Comparison of ENCODE assay signal across 19 cellular contexts in the genomic region with DNA sequence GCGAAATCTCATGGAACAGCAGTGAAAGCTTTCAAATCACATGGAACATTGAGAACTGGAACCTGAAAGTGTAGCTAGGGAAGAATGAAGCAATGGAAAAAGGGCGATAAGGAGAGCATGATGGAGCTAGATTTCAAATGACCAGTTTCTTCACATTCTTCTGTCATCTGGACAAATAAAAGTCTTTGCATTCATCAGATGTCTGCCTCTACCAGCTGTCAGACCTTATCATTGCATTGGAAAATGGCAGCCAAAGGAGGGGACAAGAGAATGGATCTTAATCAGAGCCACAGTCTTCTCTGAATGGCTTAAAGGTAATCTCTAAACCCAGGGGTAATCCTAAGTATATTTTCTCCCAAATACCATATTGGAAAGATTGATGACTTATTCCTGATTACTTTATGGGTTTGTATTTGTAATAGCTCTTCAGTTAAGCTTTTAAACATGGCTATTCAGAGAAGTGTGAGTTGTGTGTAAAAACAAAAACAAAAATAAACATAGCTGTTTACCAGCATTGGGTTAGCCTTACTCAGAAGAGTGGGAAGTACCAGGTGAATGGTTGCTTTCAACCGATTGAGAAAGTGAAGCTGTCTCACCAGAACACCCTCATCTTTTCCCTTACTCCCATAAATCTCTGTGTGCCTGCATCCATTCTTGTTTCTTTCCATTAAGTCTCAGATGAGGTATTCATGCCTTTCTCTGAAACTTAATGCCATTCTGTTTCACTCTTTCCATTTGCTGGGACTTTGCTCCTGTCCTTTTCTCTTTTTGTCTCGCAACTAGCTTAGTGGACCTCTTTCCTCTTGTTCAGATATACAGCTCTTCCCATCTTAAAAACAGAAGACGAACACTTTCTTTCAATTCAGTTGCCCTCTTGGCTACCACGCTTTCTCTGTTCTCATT. TPM values are rescaled to one million over a fixed set of nuclear protein-coding genes. Genes with fewer than 3 reads are reported as not detected.
DNase-seq lines count a peak whose midpoint lies in the region; ATAC-seq and FAIRE-seq lines count a peak whose summit lies in the region.
"Had no signal": no experiment of that assay in that cellular context is flagged by ENCODE, and none has a peak within 500 bp of the region (broad histone marks: within the 10 kb centered on the region; RNA-seq: fewer than 3 reads in every experiment).

No MANE protein-coding gene starts in this region.

- peaks cover 27% of the 10 kb centered on the region for H3K36me3 Mint-ChIP-seq in CD4-positive, CD25-positive, alpha-beta regulatory T cell
- peaks cover 36% of the 10 kb centered on the region for H3K36me3 Mint-ChIP-seq in activated naive CD8-positive, alpha-beta T cell treated with anti-CD3 and anti-CD28 coated beads, Interleukin-2, amount 50 U/mL, for 24 hours (ENCODE audit: low read depth)
- peaks cover 6 to 34% (median 30%) of the 10 kb centered on the region in 5 donors for H3K36me3 Mint-ChIP-seq in naive thymus-derived CD4-positive, alpha-beta T cell

- no peaks in the 10 kb centered on the region for H3K9me3 ChIP-seq in CD4-positive, CD25-positive, alpha-beta regulatory T cell (ENCODE audit: control insufficient read depth in 2 of 2, low read length in 2 of 2)
- no peaks in the 10 kb centered on the region for H3K9me3 ChIP-seq in naive thymus-derived CD4-positive, alpha-beta T cell (ENCODE audit: control insufficient read depth in 2 of 3, low read length in 3 of 3)
- H3K9me3 ChIP-seq: esophagus squamous epithelium, left lung, mucosa of descending colon, thoracic aorta had no signal

- peaks cover 16% of the 10 kb centered on the region for H3K36me3 ChIP-seq in CD4-positive, CD25-positive, alpha-beta regulatory T cell (ENCODE audit: control insufficient read depth, insufficient read depth, low read length)
- peaks cover 0 to 5% (median 0%) of the 10 kb centered on the region in 3 experiments for H3K36me3 ChIP-seq in naive thymus-derived CD4-positive, alpha-beta T cell (ENCODE audit: control insufficient read depth in 2 of 3, insufficient read depth in 3 of 3, low read length in 3 of 3)
- H3K36me3 ChIP-seq: thoracic aorta had no signal

- no peak overlapping the region for H3K4me3 Mint-ChIP-seq in CD4-positive, CD25-positive, alpha-beta regulatory T cell
- H3K4me3 Mint-ChIP-seq in activated naive CD8-positive, alpha-beta T cell treated with anti-CD3 and anti-CD28 coated beads, Interleukin-2, amount 50 U/mL, for 24 hours, result no peak overlapping the region
- H3K4me3 Mint-ChIP-seq in naive thymus-derived CD4-positive, alpha-beta T cell, result peak overlapping the region in 1 of 10 donors; percentile 7

- peaks cover 23 to 48% (median 36%) of the 10 kb centered on the region in 4 donors for H3K4me1 Mint-ChIP-seq in CD4-positive, CD25-positive, alpha-beta regulatory T cell
- H3K4me1 Mint-ChIP-seq in activated naive CD8-positive, alpha-beta T cell treated with anti-CD3 and anti-CD28 coated beads, Interleukin-2, amount 50 U/mL, for 24 hours, result peaks cover 36% of the 10 kb centered on the region
- H3K4me1 Mint-ChIP-seq in naive thymus-derived CD4-positive, alpha-beta T cell, result peaks cover 28 to 51% (median 45%) of the 10 kb centered on the region in 7 donors

- H3K27ac ChIP-seq in CD4-positive, CD25-positive, alpha-beta regulatory T cell (ENCODE audit: insufficient read depth, low read length, poor library complexity, severe bottlenecking), result no peak overlapping the region
- H3K27ac ChIP-seq in naive thymus-derived CD4-positive, alpha-beta T cell (ENCODE audit: low read depth, low read length), result no peak overlapping the region
- H3K27ac ChIP-seq: esophagus squamous epithelium, left lung had no signal

- no peak for ATAC-seq in CD4-positive, CD25-positive, alpha-beta regulatory T cell (ENCODE audit: low read depth in 2 of 2)
- ATAC-seq in activated naive CD8-positive, alpha-beta T cell treated with anti-CD3 and anti-CD28 coated beads, Interleukin-2, amount 50 U/mL, for 24 hours, result peak; percentile 36
- ATAC-seq in naive thymus-derived CD4-positive, alpha-beta T cell, result no peak
- no peak for ATAC-seq in GM18868 (IDR thresholded peaks at IDR 0.05; ENCODE audit: unreplicated experiment)
- ATAC-seq in GM21737 (IDR thresholded peaks at IDR 0.05; ENCODE audit: unreplicated experiment), result no peak
- no peak for ATAC-seq in left cardiac atrium
- ATAC-seq: left lung, mucosa of descending colon had no signal

- peak overlapping the region in 2 of 3 donors; percentile 1 to 5 for H3K27ac Mint-ChIP-seq in CD4-positive, CD25-positive, alpha-beta regulatory T cell
- H3K27ac Mint-ChIP-seq in activated naive CD8-positive, alpha-beta T cell treated with anti-CD3 and anti-CD28 coated beads, Interleukin-2, amount 50 U/mL, for 24 hours, result peak overlapping the region; percentile 1
- peak overlapping the region in 6 of 9 donors; percentile 4 to 64 (median 30) for H3K27ac Mint-ChIP-seq in naive thymus-derived CD4-positive, alpha-beta T cell

- intact Hi-C loops in naive thymus-derived CD4-positive, alpha-beta T cell (cut with micrococcal nuclease), result no loop called here
- intact Hi-C loops in left cardiac atrium (cut with DNase I), result no loop called here

- no peak overlapping the region for H3K4me3 ChIP-seq in CD4-positive, CD25-positive, alpha-beta regulatory T cell (ENCODE audit: low read depth, low read length)
- no peak overlapping the region for H3K4me3 ChIP-seq in naive thymus-derived CD4-positive, alpha-beta T cell (ENCODE audit: low read length)
- H3K4me3 ChIP-seq: esophagus squamous epithelium, left lung, mucosa of descending colon, thoracic aorta had no signal

- no peak for DNase-seq in CD4-positive, CD25-positive, alpha-beta regulatory T cell
- DNase-seq in GM18507 (ENCODE audit: extremely low spot score, insufficient read length, low read depth) (no peak), left cardiac atrium (no peak), retina (no peak)
- no peak for DNase-seq in activated naive CD8-positive, alpha-beta T cell treated with anti-CD3 and anti-CD28 coated beads, Interleukin-2, amount 50 U/mL, for 24 hours
- no peak for DNase-seq in naive thymus-derived CD4-positive, alpha-beta T cell
- DNase-seq: activated CD4-positive, alpha-beta T cell treated with anti-CD3 and anti-CD28 coated beads, Interleukin-2, amount 50 U/mL, for 48 hours; DND-41; effector CD4-positive, alpha-beta T cell; esophagus squamous epithelium; left lung; mucosa of descending colon; NCI-H2029 treated with DMSO at 0.1 percent for 48 hours; NCI-H510A; occipital lobe; stimulated activated CD4-positive, alpha-beta T cell treated with anti-CD3 and anti-CD28 coated beads, Interleukin-12 subunit alpha, Interleukin-12 subunit beta, amount 100 ng/mL, for 4 hours had no signal

- FAIRE-seq in GM18507 (lab: Jason Lieb, UNC), result peak; percentile 9

- H3K9me3 Mint-ChIP-seq in CD4-positive, CD25-positive, alpha-beta regulatory T cell, result peaks cover 0 to 1% (median 0%) of the 10 kb centered on the region in 7 donors
- no peaks in the 10 kb centered on the region for H3K9me3 Mint-ChIP-seq in activated naive CD8-positive, alpha-beta T cell treated with anti-CD3 and anti-CD28 coated beads, Interleukin-2, amount 50 U/mL, for 24 hours
- H3K9me3 Mint-ChIP-seq in naive thymus-derived CD4-positive, alpha-beta T cell, result no peaks in the 10 kb centered on the region

- H3K27me3 ChIP-seq in CD4-positive, CD25-positive, alpha-beta regulatory T cell (ENCODE audit: control insufficient read depth, insufficient read depth, low read length), result no peaks in the 10 kb centered on the region
- no peaks in the 10 kb centered on the region for H3K27me3 ChIP-seq in naive thymus-derived CD4-positive, alpha-beta T cell (ENCODE audit: control insufficient read depth in 2 of 2, insufficient read depth in 2 of 2, low read length in 2 of 2)
- H3K27me3 ChIP-seq: esophagus squamous epithelium, left lung had no signal

- POLR2A ChIA-PET in naive thymus-derived CD4-positive, alpha-beta T cell (lab: Charles Lee), result interaction anchor here (0.6 to 1.8 kb wide), 3 partner anchors 10 to 368 kb away, joined by 3 to 22 read pairs (median 3); partner anchors contain the start of gene BORCS5

- CTCF ChIA-PET in naive thymus-derived CD4-positive, alpha-beta T cell (lab: Charles Lee), result interaction anchor here (0.6 to 2.3 kb wide), 6 partner anchors 10 to 370 kb away, joined by 3 to 10 read pairs (median 4); partner anchors contain the start of gene BORCS5

- H3K4me1 ChIP-seq in CD4-positive, CD25-positive, alpha-beta regulatory T cell (ENCODE audit: control insufficient read depth, insufficient read depth, low read length, poor library complexity, severe bottlenecking), result peaks cover 4% of the 10 kb centered on the region
- H3K4me1 ChIP-seq in naive thymus-derived CD4-positive, alpha-beta T cell (ENCODE audit: control insufficient read depth in 2 of 2, insufficient read depth in 2 of 2, low read length in 2 of 2), result peaks cover 0 to 10% of the 10 kb centered on the region in 2 donors

- no peaks in the 10 kb centered on the region for H3K27me3 Mint-ChIP-seq in CD4-positive, CD25-positive, alpha-beta regulatory T cell
- H3K27me3 Mint-ChIP-seq in activated naive CD8-positive, alpha-beta T cell treated with anti-CD3 and anti-CD28 coated beads, Interleukin-2, amount 50 U/mL, for 24 hours, result no peaks in the 10 kb centered on the region
- H3K27me3 Mint-ChIP-seq in naive thymus-derived CD4-positive, alpha-beta T cell, result no peaks in the 10 kb centered on the region

RNA-seq across cellular contexts. Expression of gene BORCS5, which starts 10.5 kb away (rescaled TPM):
- total RNA-seq in CD4-positive, CD25-positive, alpha-beta regulatory T cell, result 39.2 TPM
- 10 to 100 TPM; 25.0 to 37.7 (median 30.9) TPM for polyA plus RNA-seq in CD4-positive, CD25-positive, alpha-beta regulatory T cell
- total RNA-seq in naive thymus-derived CD4-positive, alpha-beta T cell, result 10 to 100 TPM; 15.3 to 28.2 (median 22.1) TPM
- 10 to 100 TPM in 1 of 2 donors, 1 to 10 TPM in 1; 8.4 to 15.6 TPM for polyA plus RNA-seq in naive thymus-derived CD4-positive, alpha-beta T cell
- total RNA-seq in left cardiac atrium, result 10 to 100 TPM in 1 of 2 donors, 1 to 10 TPM in 1; 7.4 to 10.5 TPM

RNA-seq across cellular contexts. Expression of gene MANSC1, which starts 17.3 kb away (rescaled TPM):
- 0.22 TPM for total RNA-seq in CD4-positive, CD25-positive, alpha-beta regulatory T cell
- polyA plus RNA-seq in CD4-positive, CD25-positive, alpha-beta regulatory T cell, result 1 to 10 TPM in 2 of 4 donors, under 1 TPM in 2; 0.43 to 1.3 (median 0.89) TPM
- total RNA-seq in naive thymus-derived CD4-positive, alpha-beta T cell, result 1 to 10 TPM in 1 of 5 experiments, under 1 TPM in 4; 0.60 to 1.3 (median 0.94) TPM
- 1 to 10 TPM; 4.2 TPM for polyA plus RNA-seq in naive thymus-derived CD4-positive, alpha-beta T cell
- total RNA-seq in left cardiac atrium, result 10 to 100 TPM; 12.0 to 18.5 TPM

Comparison
In these comparisons a context has a peak if more than half of its experiments do, and no peak if none do; other contexts are left out.
1. RNA of gene MANSC1, which starts 17.3 kb away (total RNA-seq): 12.0 to 18.5 TPM in left cardiac atrium; 0.60 to 1.3 TPM in naive thymus-derived CD4-positive, alpha-beta T cell and 0.22 TPM in CD4-positive, CD25-positive, alpha-beta regulatory T cell (single experiment); every median in the first group is over 4 times any median in the second.
2. Peak in every context shown above with its lines, with median percentiles within 50 percentile points of each other: H3K27ac Mint-ChIP-seq.